ENCODE assay signal across 8 cellular contexts in genomic region chr1:201713093-201713810, GRCh38.
DNase-seq lines count a peak whose midpoint lies in the region; ATAC-seq and TF ChIP-seq lines count a peak whose summit lies in the region.

No MANE protein-coding gene starts in this region.

- H3K9me3 ChIP-seq in OCI-LY3 (ENCODE audit: insufficient read depth, low read length) = no peaks in the 10 kb centered on the region
- H3K9me3 ChIP-seq in mesodermal cell (ENCODE audit: control insufficient read depth, low read length) = no peaks in the 10 kb centered on the region

- no peaks in the 10 kb centered on the region for H3K27me3 ChIP-seq in OCI-LY3 (ENCODE audit: low read depth, low read length)
- no peaks in the 10 kb centered on the region for H3K27me3 ChIP-seq in dorsolateral prefrontal cortex

- H3K36me3 ChIP-seq in OCI-LY3 (replicated peaks; ENCODE audit: low read depth, low read length) (no peaks in the 10 kb centered on the region), mesodermal cell (ENCODE audit: control insufficient read depth, insufficient read depth, low read length) (peaks cover 16% of the 10 kb centered on the region)

- intact Hi-C loops in dorsolateral prefrontal cortex (cut with DNase I) = no loop called here

- H3K4me1 ChIP-seq in OCI-LY3 (ENCODE audit: low read length) (peaks cover 46% of the 10 kb centered on the region), mesodermal cell (ENCODE audit: control insufficient read depth, insufficient read depth, low read length, poor library complexity, severe bottlenecking) (peaks cover 62% of the 10 kb centered on the region)

- no peak overlapping the region for H3K4me2 ChIP-seq in OCI-LY3 (ENCODE audit: low read length)

- 0 out of 2 replicates have a peak overlapping the region, but pooled peaks have one; percentile 8 for H2AFZ ChIP-seq in OCI-LY3 (ENCODE audit: low read depth, low read length)

- H3K4me3 ChIP-seq in OCI-LY3 (ENCODE audit: low read length) (no peak overlapping the region), dorsolateral prefrontal cortex (peak overlapping the region in 4 of 59 donors; percentile 1 to 29 (median 19)), mesodermal cell (ENCODE audit: extremely low read depth, insufficient read depth, low read length, poor library complexity, severe bottlenecking) (no peak overlapping the region)

- no peaks in the 10 kb centered on the region for H4K20me1 ChIP-seq in OCI-LY3 (ENCODE audit: insufficient read depth, low read length)

- no peak for TF ChIP-seq CTCF in OCI-LY3 (IDR thresholded peaks at IDR 0.05; ENCODE audit: low read depth, low read length)
- TF ChIP-seq CTCF in dorsolateral prefrontal cortex (IDR thresholded peaks at IDR 0.05 in 54 of 56, conservative IDR thresholded peaks at IDR 0.05 in 2 of 56; ENCODE audit: low read depth in 1 of 56, partially characterized antibody in 56 of 56) = peak in 1 of 56 donors; percentile 12

- no peak overlapping the region for H3K9ac ChIP-seq in OCI-LY3 (ENCODE audit: low read length)

- WGBS in mesodermal cell (ENCODE audit: insufficient coverage in 2 of 2), 2 experiments = 38 to 58% methylated on average over 3 of the region's 3 CpGs

- ATAC-seq in HG02970 (IDR thresholded peaks at IDR 0.05; ENCODE audit: low FRiP score, unreplicated experiment) (no peak), HG03135 (IDR thresholded peaks at IDR 0.05; ENCODE audit: unreplicated experiment) (no peak)

- H3K27ac ChIP-seq in OCI-LY3 (ENCODE audit: low read length) = no peak overlapping the region
- peak overlapping the region; percentile 75 to 100 (median 99) for H3K27ac ChIP-seq in dorsolateral prefrontal cortex
- peak overlapping the region; percentile 96 for H3K27ac ChIP-seq in mesodermal cell (ENCODE audit: low read depth, low read length, severe bottlenecking)

- DNase-seq in COLO829 (ENCODE audit: low spot score) (peak; percentile 59), dorsolateral prefrontal cortex (peak in 8 of 10 donors; percentile 61 to 90 (median 80)), ureter (ENCODE audit: low spot score) (peak; percentile 93), HuH-7.5 (ENCODE audit: low spot score) (no peak)

- no peaks in the 10 kb centered on the region for H3K79me2 ChIP-seq in OCI-LY3 (ENCODE audit: low read length)
